Comparison of ENCODE assay signal across 1 cellular context in genomic region chr6:3001773-3002293, GRCh38.
A peak's percentile ranks its signal among the peaks of the same experiment; 100 is the strongest.
TF ChIP-seq lines count a peak whose summit lies in the region.

No MANE protein-coding gene starts in this region.

TF ChIP-seq in K562, 482 proteins besides CTCF, POLR2A, EP300 and RAD21 (continued from another document and continues in another):
- TF ChIP-seq, protein P1, sequence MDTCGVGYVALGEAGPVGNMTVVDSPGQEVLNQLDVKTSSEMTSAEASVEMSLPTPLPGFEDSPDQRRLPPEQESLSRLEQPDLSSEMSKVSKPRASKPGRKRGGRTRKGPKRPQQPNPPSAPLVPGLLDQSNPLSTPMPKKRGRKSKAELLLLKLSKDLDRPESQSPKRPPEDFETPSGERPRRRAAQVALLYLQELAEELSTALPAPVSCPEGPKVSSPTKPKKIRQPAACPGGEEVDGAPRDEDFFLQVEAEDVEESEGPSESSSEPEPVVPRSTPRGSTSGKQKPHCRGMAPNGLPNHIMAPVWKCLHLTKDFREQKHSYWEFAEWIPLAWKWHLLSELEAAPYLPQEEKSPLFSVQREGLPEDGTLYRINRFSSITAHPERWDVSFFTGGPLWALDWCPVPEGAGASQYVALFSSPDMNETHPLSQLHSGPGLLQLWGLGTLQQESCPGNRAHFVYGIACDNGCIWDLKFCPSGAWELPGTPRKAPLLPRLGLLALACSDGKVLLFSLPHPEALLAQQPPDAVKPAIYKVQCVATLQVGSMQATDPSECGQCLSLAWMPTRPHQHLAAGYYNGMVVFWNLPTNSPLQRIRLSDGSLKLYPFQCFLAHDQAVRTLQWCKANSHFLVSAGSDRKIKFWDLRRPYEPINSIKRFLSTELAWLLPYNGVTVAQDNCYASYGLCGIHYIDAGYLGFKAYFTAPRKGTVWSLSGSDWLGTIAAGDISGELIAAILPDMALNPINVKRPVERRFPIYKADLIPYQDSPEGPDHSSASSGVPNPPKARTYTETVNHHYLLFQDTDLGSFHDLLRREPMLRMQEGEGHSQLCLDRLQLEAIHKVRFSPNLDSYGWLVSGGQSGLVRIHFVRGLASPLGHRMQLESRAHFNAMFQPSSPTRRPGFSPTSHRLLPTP (IDR thresholded peaks at IDR 0.05; ENCODE audit: borderline replicate concordance, extremely low read depth, insufficient read length): no peak
- peak; percentile 89; the same call in 1 of the 2 replicates for TF ChIP-seq MTA3 (IDR thresholded peaks at IDR 0.05; ENCODE audit: borderline replicate concordance)
- 0 out of 2 replicates have a peak, but pooled peaks have one; percentile 55 for TF ChIP-seq SMC3 (conservative IDR thresholded peaks at IDR 0.05; ENCODE audit: insufficient read depth, low read depth, low read length)
- TF ChIP-seq HNRNPUL1 (IDR thresholded peaks at IDR 0.05; ENCODE audit: low read length): no peak
- TF ChIP-seq JUNB (CRISPR knock-in tag; conservative IDR thresholded peaks at IDR 0.05): no peak; the same call in 1 of the 2 replicates
- no peak for TF ChIP-seq CCNT2 (IDR thresholded peaks at IDR 0.05; ENCODE audit: borderline replicate concordance, extremely low read depth, insufficient read length, low read depth, low read length)
- TF ChIP-seq ZNF408 (CRISPR knock-in tag; IDR thresholded peaks at IDR 0.05; ENCODE audit: low read depth): no peak
- TF ChIP-seq KLF1 (tag; IDR thresholded peaks at IDR 0.05): no peak
- peak; percentile 69; the same call in 1 of the 2 replicates for TF ChIP-seq PHF21A (IDR thresholded peaks at IDR 0.05; ENCODE audit: borderline replicate concordance, low read depth)
- TF ChIP-seq CHCHD3 (CRISPR knock-in tag; IDR thresholded peaks at IDR 0.05): no peak
- peak; percentile 96 for TF ChIP-seq BHLHE40 (IDR thresholded peaks at IDR 0.05; ENCODE audit: low read length)
- peak; percentile 29; the same call in 1 of the 2 replicates for TF ChIP-seq ZNF668 (CRISPR knock-in tag; IDR thresholded peaks at IDR 0.05)
- TF ChIP-seq HNRNPH1 (optimal IDR thresholded peaks at IDR 0.05; ENCODE audit: low read depth, low read length): no peak
- no peak for TF ChIP-seq CBX8 (IDR thresholded peaks at IDR 0.05; ENCODE audit: borderline replicate concordance, extremely low read depth, low read depth, low read length, poor library complexity, severe bottlenecking)
- TF ChIP-seq EP400 (IDR thresholded peaks at IDR 0.05): peak; percentile 89
- peak; percentile 91 for TF ChIP-seq SOX6 (IDR thresholded peaks at IDR 0.05)
- TF ChIP-seq STAT5A (IDR thresholded peaks at IDR 0.05; ENCODE audit: borderline replicate concordance, low read length): peak; percentile 49; the same call in 1 of the 2 replicates
- peak; percentile 44; the same call in 1 of the 2 replicates for TF ChIP-seq MYBL2 (IDR thresholded peaks at IDR 0.05; ENCODE audit: low read depth)
- TF ChIP-seq MYBL2 (CRISPR knock-in tag; IDR thresholded peaks at IDR 0.05; ENCODE audit: borderline replicate concordance): no peak
- TF ChIP-seq, protein P2, sequence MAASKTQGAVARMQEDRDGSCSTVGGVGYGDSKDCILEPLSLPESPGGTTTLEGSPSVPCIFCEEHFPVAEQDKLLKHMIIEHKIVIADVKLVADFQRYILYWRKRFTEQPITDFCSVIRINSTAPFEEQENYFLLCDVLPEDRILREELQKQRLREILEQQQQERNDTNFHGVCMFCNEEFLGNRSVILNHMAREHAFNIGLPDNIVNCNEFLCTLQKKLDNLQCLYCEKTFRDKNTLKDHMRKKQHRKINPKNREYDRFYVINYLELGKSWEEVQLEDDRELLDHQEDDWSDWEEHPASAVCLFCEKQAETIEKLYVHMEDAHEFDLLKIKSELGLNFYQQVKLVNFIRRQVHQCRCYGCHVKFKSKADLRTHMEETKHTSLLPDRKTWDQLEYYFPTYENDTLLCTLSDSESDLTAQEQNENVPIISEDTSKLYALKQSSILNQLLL (CRISPR knock-in tag; IDR thresholded peaks at IDR 0.05; ENCODE audit: borderline replicate concordance): no peak
- no peak for TF ChIP-seq ZBTB17 (CRISPR knock-in tag; IDR thresholded peaks at IDR 0.05)
- TF ChIP-seq FOXK1 (CRISPR knock-in tag; IDR thresholded peaks at IDR 0.05; ENCODE audit: borderline replicate concordance): peak; percentile 98
- peak; percentile 86 for TF ChIP-seq JUN (IDR thresholded peaks at IDR 0.05; ENCODE audit: borderline replicate concordance, low read depth, low read length)
- TF ChIP-seq JUN (CRISPR knock-in tag; IDR thresholded peaks at IDR 0.05; ENCODE audit: borderline replicate concordance): no peak
- TF ChIP-seq SP1 (CRISPR knock-in tag; IDR thresholded peaks at IDR 0.05): peak; percentile 80
- no peak for TF ChIP-seq U2AF2 (optimal IDR thresholded peaks at IDR 0.05; ENCODE audit: low read depth, low read length)
- TF ChIP-seq ELK3 (CRISPR knock-in tag; IDR thresholded peaks at IDR 0.05): no peak
- no peak for TF ChIP-seq HNRNPLL (IDR thresholded peaks at IDR 0.05; ENCODE audit: low read depth, low read length, poor library complexity, severe bottlenecking)
- TF ChIP-seq NBN (IDR thresholded peaks at IDR 0.05; ENCODE audit: low read depth): peak; percentile 98
- 0 out of 2 replicates have a peak, but pooled peaks have one; percentile 54 for TF ChIP-seq SREBF1 (IDR thresholded peaks at IDR 0.05; ENCODE audit: borderline replicate concordance, low read depth, low read length)
- no peak for TF ChIP-seq KHSRP (IDR thresholded peaks at IDR 0.05)
- no peak for TF ChIP-seq HLTF (IDR thresholded peaks at IDR 0.05)
- 0 out of 2 replicates have a peak, but pooled peaks have one; percentile 25 for TF ChIP-seq MECOM (CRISPR knock-in tag; IDR thresholded peaks at IDR 0.05)
- no peak for TF ChIP-seq ZNF431 (CRISPR knock-in tag; IDR thresholded peaks at IDR 0.05)
- no peak for TF ChIP-seq PHF20 (IDR thresholded peaks at IDR 0.05; ENCODE audit: partially characterized antibody)
- TF ChIP-seq JUND (IDR thresholded peaks at IDR 0.05; ENCODE audit: borderline replicate concordance, low read depth, low read length): peak; percentile 93
- TF ChIP-seq JUND (tag; IDR thresholded peaks at IDR 0.05; ENCODE audit: borderline replicate concordance, low read depth, low read length): peak; percentile 92; the same call in 2 of the 3 replicates
- TF ChIP-seq ELF4 (CRISPR knock-in tag; IDR thresholded peaks at IDR 0.05): no peak; the same call in 1 of the 2 replicates
- no peak; the same call in 1 of the 2 replicates for TF ChIP-seq NCOA1 (IDR thresholded peaks at IDR 0.05; ENCODE audit: low read depth)
- peak; percentile 99 to 100 for TF ChIP-seq FOXK2 (conservative IDR thresholded peaks at IDR 0.05 in 1 of 2, IDR thresholded peaks at IDR 0.05 in 1 of 2; ENCODE audit: low read depth in 2 of 2)
- peak; percentile 67; the same call in 1 of the 2 replicates for TF ChIP-seq ZKSCAN1 (IDR thresholded peaks at IDR 0.05; ENCODE audit: low read depth, low read length)
- peak; percentile 95 for TF ChIP-seq FOSL1 (tag; conservative IDR thresholded peaks at IDR 0.05)
- peak in 1 of 2 experiments; percentile 97; a peak in 2 of 4 replicates for TF ChIP-seq ZNF318 (IDR thresholded peaks at IDR 0.05; ENCODE audit: borderline replicate concordance in 1 of 2, low read depth in 1 of 2)
- TF ChIP-seq SIRT6 (IDR thresholded peaks at IDR 0.05; ENCODE audit: low read depth, low read length): no peak
- no peak for TF ChIP-seq HEY1 (CRISPR knock-in tag; IDR thresholded peaks at IDR 0.05; ENCODE audit: borderline replicate concordance)
- TF ChIP-seq PRPF4 (IDR thresholded peaks at IDR 0.05; ENCODE audit: insufficient read depth, low read depth, low read length, poor library complexity, severe bottlenecking): no peak
- peak; percentile 99 for TF ChIP-seq NFE2L1 (tag; IDR thresholded peaks at IDR 0.05; ENCODE audit: borderline replicate concordance, low read depth)
- no peak for TF ChIP-seq SMAD3 (CRISPR knock-in tag; conservative IDR thresholded peaks at IDR 0.05)
- no peak for TF ChIP-seq ZNF586 (CRISPR knock-in tag; conservative IDR thresholded peaks at IDR 0.05)
- TF ChIP-seq NR2C1 (IDR thresholded peaks at IDR 0.05): peak; percentile 39
- TF ChIP-seq NR2C1 (tag; IDR thresholded peaks at IDR 0.05): peak; percentile 81
- no peak for TF ChIP-seq FUS (optimal IDR thresholded peaks at IDR 0.05; ENCODE audit: low read depth, low read length)
- TF ChIP-seq TCF7L2 (IDR thresholded peaks at IDR 0.05; ENCODE audit: low read depth, low read length): no peak
- no peak for TF ChIP-seq ZNF76 (CRISPR knock-in tag; IDR thresholded peaks at IDR 0.05; ENCODE audit: borderline replicate concordance)
- no peak for TF ChIP-seq MED1 (CRISPR knock-in tag; IDR thresholded peaks at IDR 0.05; ENCODE audit: borderline replicate concordance)
- no peak for TF ChIP-seq ZNF444 (CRISPR knock-in tag; IDR thresholded peaks at IDR 0.05)
- peak in 1 of 2 experiments; percentile 89; a peak in 2 of 3 replicates for TF ChIP-seq CBX3 (IDR thresholded peaks at IDR 0.05; ENCODE audit: borderline replicate concordance in 1 of 2, low read length in 2 of 2)
- no peak for TF ChIP-seq YBX1 (IDR thresholded peaks at IDR 0.05)
- TF ChIP-seq ZKSCAN8 (CRISPR knock-in tag; IDR thresholded peaks at IDR 0.05): no peak; the same call in 1 of the 2 replicates
- peak; percentile 56 for TF ChIP-seq POU5F1 (IDR thresholded peaks at IDR 0.05; ENCODE audit: borderline replicate concordance, low read depth, low read length, partially characterized antibody)
- peak; percentile 90 for TF ChIP-seq MYC (IDR thresholded peaks at IDR 0.05; ENCODE audit: low read depth, low read length)
- TF ChIP-seq MYC (CRISPR knock-in tag; IDR thresholded peaks at IDR 0.05; ENCODE audit: borderline replicate concordance, low read depth): no peak
- TF ChIP-seq KDM4B (IDR thresholded peaks at IDR 0.05; ENCODE audit: borderline replicate concordance in 2 of 2, low read depth in 1 of 2): no peak
- peak; percentile 80 for TF ChIP-seq BRD9 (IDR thresholded peaks at IDR 0.05; ENCODE audit: low read depth, partially characterized antibody)
- TF ChIP-seq CREB1 (IDR thresholded peaks at IDR 0.05): no peak
- TF ChIP-seq CREB1 (CRISPR knock-in tag; IDR thresholded peaks at IDR 0.05): 0 out of 2 replicates have a peak, but pooled peaks have one; percentile 30
- TF ChIP-seq ZNF217 (CRISPR knock-in tag; IDR thresholded peaks at IDR 0.05): no peak
- no peak for TF ChIP-seq RHOXF2B (CRISPR knock-in tag; conservative IDR thresholded peaks at IDR 0.05)
